Comparison of ENCODE assay signal across 8 cellular contexts in the genomic region with DNA sequence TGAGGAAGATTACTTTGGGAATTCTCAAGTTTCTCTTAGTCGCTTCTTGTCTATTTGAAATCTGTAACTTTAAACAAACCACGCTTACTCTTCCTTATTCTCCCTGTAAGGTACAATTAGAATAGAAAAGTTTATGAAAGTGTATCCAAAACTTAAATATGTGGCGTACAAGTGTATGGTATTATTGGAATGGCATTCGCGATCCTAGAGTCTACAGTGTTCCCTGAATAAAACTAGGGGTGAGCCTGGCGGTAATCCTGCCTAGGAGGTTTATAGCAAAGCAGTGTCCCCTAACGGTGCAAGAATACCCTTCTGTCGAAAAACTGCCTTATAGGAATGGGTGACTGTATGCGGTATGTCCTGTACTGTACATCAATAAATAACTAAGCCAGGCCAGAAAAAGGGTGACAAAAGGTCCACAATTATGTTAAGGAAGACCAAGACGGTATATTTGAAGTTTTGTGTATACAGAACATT. TPM values are rescaled to one million over a fixed set of nuclear protein-coding genes. Genes with fewer than 3 reads are reported as not detected.
A peak's percentile ranks its signal among the peaks of the same experiment; 100 is the strongest.
DNase-seq lines count a peak whose midpoint lies in the region; ATAC-seq and TF ChIP-seq lines count a peak whose summit lies in the region.

No MANE protein-coding gene starts in this region.

- H3K4me1 Mint-ChIP-seq in neural progenitor cell: peaks cover 22% of the 10 kb centered on the region

- H3K4me3 ChIP-seq in DOHH2 (ENCODE audit: low read length) (peak overlapping the region; percentile 78), NB4 (ENCODE audit: low read depth, low read length) (peak overlapping the region; percentile 90), duodenal mucosa (ENCODE audit: low read depth in 1 of 2, low read length in 2 of 2) (peak overlapping the region; percentile 96 to 97), neural progenitor cell (peak overlapping the region; percentile 70)

- peaks cover 3% of the 10 kb centered on the region; the same call in 1 of the 2 replicates for H3K9me3 ChIP-seq in DOHH2 (ENCODE audit: control insufficient read depth, insufficient read depth, low read length)
- no peaks in the 10 kb centered on the region for H3K9me3 ChIP-seq in duodenal mucosa (ENCODE audit: control insufficient read depth in 1 of 2, low read length in 2 of 2)
- H3K9me3 ChIP-seq in neural progenitor cell (ENCODE audit: low read depth): no peaks in the 10 kb centered on the region

- DNase-seq in NB4 (ENCODE audit: low read depth) (no peak), neural progenitor cell (ENCODE audit: low spot score) (peak; percentile 37), left lobe of liver (ENCODE audit: low spot score) (no peak), D341Med (ENCODE audit: low spot score) (no peak)

- no peak for TF ChIP-seq POLR2A in NB4 (IDR thresholded peaks at IDR 0.05; ENCODE audit: extremely low read depth, insufficient read length)

- H3K27me3 ChIP-seq in DOHH2 (ENCODE audit: control insufficient read depth, low read length) (no peaks in the 10 kb centered on the region), duodenal mucosa (ENCODE audit: control insufficient read depth in 1 of 2, insufficient read depth in 2 of 2, low read length in 2 of 2) (no peaks in the 10 kb centered on the region), neural progenitor cell (peaks cover 28% of the 10 kb centered on the region)

- H3K4me2 ChIP-seq in DOHH2 (ENCODE audit: low read length) (peak overlapping the region; percentile 97), neural progenitor cell (peak overlapping the region; percentile 75)

- H3K4me1 ChIP-seq in DOHH2 (ENCODE audit: control insufficient read depth, low read length) (peaks cover 44% of the 10 kb centered on the region), duodenal mucosa (ENCODE audit: control insufficient read depth in 1 of 2, insufficient read depth in 2 of 2, low read length in 2 of 2) (peaks cover 16 to 17% of the 10 kb centered on the region in 2 donors), neural progenitor cell (peaks cover 6% of the 10 kb centered on the region)

- peak overlapping the region; percentile 99 for H3K27ac ChIP-seq in DOHH2 (ENCODE audit: low read depth, low read length)
- no peak overlapping the region for H3K27ac ChIP-seq in duodenal mucosa (ENCODE audit: low read depth, low read length)
- H3K27ac ChIP-seq in neural progenitor cell: no peak overlapping the region

- H3K4me3 Mint-ChIP-seq in neural progenitor cell: peak overlapping the region; percentile 99

- H4K20me1 ChIP-seq in DOHH2 (ENCODE audit: control insufficient read depth, insufficient read depth, low read depth, low read length) (no peaks in the 10 kb centered on the region), neural progenitor cell (ENCODE audit: low read depth) (peaks cover 17% of the 10 kb centered on the region)

- TF ChIP-seq CTCF in DOHH2 (IDR thresholded peaks at IDR 0.05; ENCODE audit: low read depth, low read length, poor library complexity, severe bottlenecking): no peak
- TF ChIP-seq CTCF in NB4 (IDR thresholded peaks at IDR 0.05; ENCODE audit: low read depth, low read length): no peak
- TF ChIP-seq CTCF in neural progenitor cell (IDR thresholded peaks at IDR 0.05): no peak

- H3K79me2 ChIP-seq in DOHH2 (ENCODE audit: control insufficient read depth, low read length): peaks cover 70% of the 10 kb centered on the region
- peaks cover 56% of the 10 kb centered on the region for H3K79me2 ChIP-seq in neural progenitor cell (ENCODE audit: low read depth)

- ATAC-seq in left lobe of liver (no peak), HG02973 (IDR thresholded peaks at IDR 0.05; ENCODE audit: unreplicated experiment) (no peak), HG02763 (IDR thresholded peaks at IDR 0.05; ENCODE audit: unreplicated experiment) (no peak)

- H3K9ac ChIP-seq in duodenal mucosa (ENCODE audit: low read depth in 1 of 2, low read length in 2 of 2): peak overlapping the region; percentile 75 to 82
- H3K9ac ChIP-seq in neural progenitor cell: no peak overlapping the region

- peaks cover 2% of the 10 kb centered on the region for H3K36me3 Mint-ChIP-seq in neural progenitor cell

- H3K9me3 Mint-ChIP-seq in neural progenitor cell: no peaks in the 10 kb centered on the region

- H3K36me3 ChIP-seq in DOHH2 (ENCODE audit: control insufficient read depth, low read length) (peaks cover 65% of the 10 kb centered on the region), duodenal mucosa (ENCODE audit: control insufficient read depth in 1 of 2, insufficient read depth in 2 of 2, low read length in 2 of 2) (peaks cover 0 to 3% of the 10 kb centered on the region in 2 donors), neural progenitor cell (no peaks in the 10 kb centered on the region)

- H3K9me2 ChIP-seq in DOHH2 (replicated peaks; ENCODE audit: control insufficient read depth, low read length): no peaks in the 10 kb centered on the region

- H3K27ac Mint-ChIP-seq in neural progenitor cell: peak overlapping the region; percentile 89

- H3F3A ChIP-seq in DOHH2 (ENCODE audit: control insufficient read depth, insufficient read depth): peaks cover 34% of the 10 kb centered on the region
- H3F3A ChIP-seq in neural progenitor cell (ENCODE audit: low read depth): peaks cover 22% of the 10 kb centered on the region

- no peaks in the 10 kb centered on the region for H3K27me3 Mint-ChIP-seq in neural progenitor cell (ENCODE audit: insufficient read depth, low read depth)

- peak overlapping the region; percentile 13 for H2AFZ ChIP-seq in neural progenitor cell (replicated peaks)

RNA-seq across cellular contexts. Expression of gene TASOR2, which starts 1.2 kb away (rescaled TPM):
- total RNA-seq in neural progenitor cell (ENCODE audit: low replicate concordance) (32.7 and 39.0 TPM in 2 replicates), left lobe of liver (20.2 TPM)

RNA-seq across cellular contexts. Expression of gene ASB13, which starts 19.4 kb away (rescaled TPM):
- total RNA-seq in neural progenitor cell (ENCODE audit: low replicate concordance): 15.0 and 18.1 TPM in 2 replicates
- total RNA-seq in left lobe of liver: 128 TPM
